18 cellular contexts compared by ENCODE assay signal in genomic region chr4:108624263-108625056, GRCh38. TPM values are rescaled to one million over a fixed set of nuclear protein-coding genes. Genes with fewer than 3 reads are reported as not detected.
DNase-seq lines count a peak whose midpoint lies in the region; ATAC-seq and TF ChIP-seq lines count a peak whose summit lies in the region.
"Had no signal": no experiment of that assay in that cellular context is flagged by ENCODE, and none has a peak within 500 bp of the region (broad histone marks: within the 10 kb centered on the region; RNA-seq: fewer than 3 reads in every experiment).

No MANE protein-coding gene starts in this region.

- H3K27ac ChIP-seq in ACC112 (ENCODE audit: low read depth, low read length): no peak overlapping the region
- no peak overlapping the region for H3K27ac ChIP-seq in DOHH2 (ENCODE audit: low read depth, low read length)
- H3K27ac ChIP-seq in mesenchymal stem cell (ENCODE audit: low read length, poor library complexity, severe bottlenecking): no peak overlapping the region
- H3K27ac ChIP-seq: vagina had no signal

- DNase-seq in activated T-helper 1 cell treated with anti-CD3 and anti-CD28 coated beads, Interleukin-12 subunit alpha, Interleukin-12 subunit beta, Interleukin-2, Interleukin-4 antibody, amounts not matched to agents 30 ng/mL and 10 ng/mL and 1 ng/mL, durations not matched to agents 14 hours and 24 hours and 36 hours (ENCODE audit: low spot score): no peak
- DNase-seq in mesenchymal stem cell (no peak), AG08396 (ENCODE audit: low spot score) (no peak), left lobe of liver (ENCODE audit: low spot score) (no peak), RPMI8226 (no peak)
- DNase-seq in effector CD8-positive, alpha-beta T cell (lab: John Stamatoyannopoulos, UW): no peak
- DNase-seq: anterior cingulate cortex; BE2C; dermis blood vessel endothelial cell; HCEC 1CT; MG63; mucosa of descending colon; NCI-H2081 treated with DMSO at 0.1 percent for 48 hours; stimulated activated CD4-positive, alpha-beta T cell treated with anti-CD3 and anti-CD28 coated beads, Interleukin-2, amount 100 ng/mL, for 48 hours; stimulated activated naive CD4-positive, alpha-beta T cell had no signal

- no peaks in the 10 kb centered on the region for H3K27me3 ChIP-seq in ACC112 (ENCODE audit: insufficient read depth, low read length)
- H3K27me3 ChIP-seq in DOHH2 (ENCODE audit: control insufficient read depth, low read length): no peaks in the 10 kb centered on the region
- H3K27me3 ChIP-seq in mesenchymal stem cell (ENCODE audit: control insufficient read depth in 1 of 2, insufficient read depth in 1 of 2, low read length in 2 of 2): no peaks in the 10 kb centered on the region
- H3K27me3 ChIP-seq: BE2C, MG63, vagina had no signal

- no peaks in the 10 kb centered on the region for H3K9me2 ChIP-seq in DOHH2 (replicated peaks; ENCODE audit: control insufficient read depth, low read length)

- no peak overlapping the region for H2BK120ac ChIP-seq in mesenchymal stem cell (ENCODE audit: low read depth, low read length)

- H2BK15ac ChIP-seq in mesenchymal stem cell (ENCODE audit: low read depth, poor library complexity, severe bottlenecking): no peak overlapping the region

- WGBS in mesenchymal stem cell: no CpG with 5 or more reads among the region's 2 CpGs

- TF ChIP-seq CTCF in DOHH2 (IDR thresholded peaks at IDR 0.05; ENCODE audit: low read depth, low read length, poor library complexity, severe bottlenecking): no peak

- no peaks in the 10 kb centered on the region for H3K9me3 ChIP-seq in DOHH2 (ENCODE audit: control insufficient read depth, insufficient read depth, low read length)
- H3K9me3 ChIP-seq in mesenchymal stem cell (ENCODE audit: control insufficient read depth, low read length): no peaks in the 10 kb centered on the region
- H3K9me3 ChIP-seq: BE2C, MG63, mucosa of descending colon, vagina had no signal

- H3K4me1 ChIP-seq in ACC112 (ENCODE audit: control insufficient read depth, insufficient read depth, low read length, unreplicated experiment) (peaks cover 29% of the 10 kb centered on the region), DOHH2 (ENCODE audit: control insufficient read depth, low read length) (peaks cover 32% of the 10 kb centered on the region), mesenchymal stem cell (ENCODE audit: control insufficient read depth, insufficient read depth, low read depth, low read length) (peaks cover 7% of the 10 kb centered on the region)
- H3K4me1 ChIP-seq: BE2C had no signal

- H3K4ac ChIP-seq in mesenchymal stem cell (ENCODE audit: low read depth in 1 of 2, low read length in 2 of 2): no peak overlapping the region

- no peak overlapping the region for H3K18ac ChIP-seq in mesenchymal stem cell (ENCODE audit: low read depth in 1 of 2, low read length in 2 of 2)

- no peak overlapping the region for H2BK12ac ChIP-seq in mesenchymal stem cell (ENCODE audit: low read length in 2 of 2)

- H3K36me3 Mint-ChIP-seq in activated T-helper 1 cell treated with anti-CD3 and anti-CD28 coated beads, Interleukin-12 subunit alpha, Interleukin-12 subunit beta, Interleukin-2, Interleukin-4 antibody, amounts not matched to agents 30 ng/mL and 10 ng/mL and 1 ng/mL, durations not matched to agents 14 hours and 24 hours and 36 hours (ENCODE audit: low read depth): peaks cover 64% of the 10 kb centered on the region

- H2BK5ac ChIP-seq in mesenchymal stem cell (ENCODE audit: low read depth, low read length, poor library complexity, severe bottlenecking): no peak overlapping the region

- peak overlapping the region; percentile 96 for H3K9ac ChIP-seq in mesenchymal stem cell (ENCODE audit: low read length)

- no peak overlapping the region for H3K23ac ChIP-seq in mesenchymal stem cell (ENCODE audit: low read length in 2 of 2)

- no peak overlapping the region for H4K91ac ChIP-seq in mesenchymal stem cell (ENCODE audit: low read length)

- no peak overlapping the region for H3K14ac ChIP-seq in mesenchymal stem cell (ENCODE audit: low read length in 2 of 2)

- ATAC-seq in left lobe of liver: no peak
- ATAC-seq: mucosa of descending colon had no signal

- H3K27me3 Mint-ChIP-seq in activated T-helper 1 cell treated with anti-CD3 and anti-CD28 coated beads, Interleukin-12 subunit alpha, Interleukin-12 subunit beta, Interleukin-2, Interleukin-4 antibody, amounts not matched to agents 30 ng/mL and 10 ng/mL and 1 ng/mL, durations not matched to agents 14 hours and 24 hours and 36 hours (ENCODE audit: insufficient read depth): no peaks in the 10 kb centered on the region

- no peaks in the 10 kb centered on the region for H3K9me3 Mint-ChIP-seq in activated T-helper 1 cell treated with anti-CD3 and anti-CD28 coated beads, Interleukin-12 subunit alpha, Interleukin-12 subunit beta, Interleukin-2, Interleukin-4 antibody, amounts not matched to agents 30 ng/mL and 10 ng/mL and 1 ng/mL, durations not matched to agents 14 hours and 24 hours and 36 hours

- peak overlapping the region; percentile 71 for H3K4me3 Mint-ChIP-seq in activated T-helper 1 cell treated with anti-CD3 and anti-CD28 coated beads, Interleukin-12 subunit alpha, Interleukin-12 subunit beta, Interleukin-2, Interleukin-4 antibody, amounts not matched to agents 30 ng/mL and 10 ng/mL and 1 ng/mL, durations not matched to agents 14 hours and 24 hours and 36 hours

- peak overlapping the region; percentile 35 for H3K27ac Mint-ChIP-seq in activated T-helper 1 cell treated with anti-CD3 and anti-CD28 coated beads, Interleukin-12 subunit alpha, Interleukin-12 subunit beta, Interleukin-2, Interleukin-4 antibody, amounts not matched to agents 30 ng/mL and 10 ng/mL and 1 ng/mL, durations not matched to agents 14 hours and 24 hours and 36 hours

- H2AFZ ChIP-seq in ACC112 (ENCODE audit: low read length, unreplicated experiment) (no peak overlapping the region), mesenchymal stem cell (ENCODE audit: low read depth, low read length) (no peak overlapping the region)

- no peak overlapping the region for H2AK5ac ChIP-seq in mesenchymal stem cell (ENCODE audit: low read length, severe bottlenecking)

- H3K4me3 ChIP-seq in ACC112 (ENCODE audit: low read depth, low read length) (peak overlapping the region; percentile 45; the same call in 1 of the 2 replicates), DOHH2 (ENCODE audit: low read length) (0 out of 2 replicates have a peak overlapping the region, but pooled peaks have one; percentile 14), mesenchymal stem cell (ENCODE audit: insufficient read depth in 1 of 2, low read depth in 1 of 2, low read length in 2 of 2) (peak overlapping the region in 1 of 2 experiments; percentile 89)
- H3K4me3 ChIP-seq: MG63, mucosa of descending colon, vagina had no signal

- H3K4me2 ChIP-seq in DOHH2 (ENCODE audit: low read length): peak overlapping the region; percentile 79
- no peak overlapping the region for H3K4me2 ChIP-seq in mesenchymal stem cell (ENCODE audit: low read length, poor library complexity, severe bottlenecking)

- H3K79me2 ChIP-seq in ACC112 (ENCODE audit: control insufficient read depth, insufficient read depth, low read length, unreplicated experiment) (peaks cover 44% of the 10 kb centered on the region), DOHH2 (ENCODE audit: control insufficient read depth, low read length) (peaks cover 63% of the 10 kb centered on the region)

- H3K36me3 ChIP-seq in ACC112 (ENCODE audit: insufficient read depth, low read length) (peaks cover 60% of the 10 kb centered on the region), DOHH2 (ENCODE audit: control insufficient read depth, low read length) (peaks cover 89% of the 10 kb centered on the region), mesenchymal stem cell (ENCODE audit: control insufficient read depth in 1 of 2, insufficient read depth in 2 of 2, low read depth in 1 of 2, low read length in 2 of 2) (peaks cover 31 to 78% of the 10 kb centered on the region in 2 experiments)

- peaks cover 9% of the 10 kb centered on the region for H3K79me1 ChIP-seq in mesenchymal stem cell (replicated peaks; ENCODE audit: low read length, poor library complexity, severe bottlenecking)

- peaks cover 34% of the 10 kb centered on the region for H3K4me1 Mint-ChIP-seq in activated T-helper 1 cell treated with anti-CD3 and anti-CD28 coated beads, Interleukin-12 subunit alpha, Interleukin-12 subunit beta, Interleukin-2, Interleukin-4 antibody, amounts not matched to agents 30 ng/mL and 10 ng/mL and 1 ng/mL, durations not matched to agents 14 hours and 24 hours and 36 hours (ENCODE audit: low read depth)

- no peak overlapping the region for H4K8ac ChIP-seq in mesenchymal stem cell (ENCODE audit: low read length)

- H3F3A ChIP-seq in DOHH2 (ENCODE audit: control insufficient read depth, insufficient read depth): peaks cover 34% of the 10 kb centered on the region

- intact Hi-C loops in activated T-helper 1 cell treated with anti-CD3 and anti-CD28 coated beads, Interleukin-12 subunit alpha, Interleukin-12 subunit beta, Interleukin-2, Interleukin-4 antibody, amounts not matched to agents 30 ng/mL and 10 ng/mL and 1 ng/mL, durations not matched to agents 14 hours and 24 hours and 36 hours (cut with micrococcal nuclease): loop anchor here (5.0 to 10.0 kb wide), 4 partner anchors 87 to 1570 kb away; partner anchors contain the start of genes CYP2U1 and ELOVL6

- H4K20me1 ChIP-seq in DOHH2 (ENCODE audit: control insufficient read depth, insufficient read depth, low read depth, low read length): peaks cover 35% of the 10 kb centered on the region

RNA-seq across cellular contexts. Expression of gene RPL34, which starts 4.1 kb away (rescaled TPM):
- total RNA-seq in activated T-helper 1 cell treated with anti-CD3 and anti-CD28 coated beads, Interleukin-12 subunit alpha, Interleukin-12 subunit beta, Interleukin-2, Interleukin-4 antibody, amounts not matched to agents 30 ng/mL and 10 ng/mL and 1 ng/mL, durations not matched to agents 14 hours and 24 hours and 36 hours: 1,258 and 1,304 TPM in 2 replicates
- polyA plus RNA-seq in mesenchymal stem cell (2013, experiment 1 of 2): 2,289 TPM
- polyA plus RNA-seq in mesenchymal stem cell (2013, experiment 2 of 2): 2,243 TPM
- 334 TPM for total RNA-seq in left lobe of liver

RNA-seq across cellular contexts. Expression of gene OSTC, which starts 25.9 kb away (rescaled TPM):
- total RNA-seq in activated T-helper 1 cell treated with anti-CD3 and anti-CD28 coated beads, Interleukin-12 subunit alpha, Interleukin-12 subunit beta, Interleukin-2, Interleukin-4 antibody, amounts not matched to agents 30 ng/mL and 10 ng/mL and 1 ng/mL, durations not matched to agents 14 hours and 24 hours and 36 hours: 96.1 and 96.7 TPM in 2 replicates
- 469 TPM for polyA plus RNA-seq in mesenchymal stem cell (2013, experiment 1 of 2)
- 482 TPM for polyA plus RNA-seq in mesenchymal stem cell (2013, experiment 2 of 2)
- 72.8 TPM for total RNA-seq in left lobe of liver
